Comparison of ENCODE assay signal across 1 cellular context in the genomic region with DNA sequence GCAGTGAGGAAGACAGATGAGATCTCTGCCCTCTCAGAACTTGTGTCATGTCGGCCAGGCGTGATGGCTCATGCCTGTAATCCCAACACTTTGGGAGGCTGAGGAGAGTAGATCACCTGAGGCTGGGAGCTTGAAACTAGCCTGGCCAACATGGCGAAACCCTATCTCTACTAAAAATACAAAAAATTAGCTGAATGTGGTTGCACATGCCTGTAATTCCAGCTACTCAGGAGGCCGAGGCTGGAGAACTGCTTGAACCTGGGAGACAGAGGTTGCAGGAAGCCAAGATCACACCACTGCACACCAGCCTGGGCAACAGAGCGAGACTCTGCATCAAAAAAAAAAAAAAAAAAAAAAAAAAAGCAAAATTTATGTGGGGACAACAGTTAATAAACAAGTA.
TF ChIP-seq lines count a peak whose summit lies in the region.

No MANE protein-coding gene starts in this region.

TF ChIP-seq in GM23338, 12 proteins besides CTCF, POLR2A, EP300 and RAD21:
- TF ChIP-seq, protein P1, sequence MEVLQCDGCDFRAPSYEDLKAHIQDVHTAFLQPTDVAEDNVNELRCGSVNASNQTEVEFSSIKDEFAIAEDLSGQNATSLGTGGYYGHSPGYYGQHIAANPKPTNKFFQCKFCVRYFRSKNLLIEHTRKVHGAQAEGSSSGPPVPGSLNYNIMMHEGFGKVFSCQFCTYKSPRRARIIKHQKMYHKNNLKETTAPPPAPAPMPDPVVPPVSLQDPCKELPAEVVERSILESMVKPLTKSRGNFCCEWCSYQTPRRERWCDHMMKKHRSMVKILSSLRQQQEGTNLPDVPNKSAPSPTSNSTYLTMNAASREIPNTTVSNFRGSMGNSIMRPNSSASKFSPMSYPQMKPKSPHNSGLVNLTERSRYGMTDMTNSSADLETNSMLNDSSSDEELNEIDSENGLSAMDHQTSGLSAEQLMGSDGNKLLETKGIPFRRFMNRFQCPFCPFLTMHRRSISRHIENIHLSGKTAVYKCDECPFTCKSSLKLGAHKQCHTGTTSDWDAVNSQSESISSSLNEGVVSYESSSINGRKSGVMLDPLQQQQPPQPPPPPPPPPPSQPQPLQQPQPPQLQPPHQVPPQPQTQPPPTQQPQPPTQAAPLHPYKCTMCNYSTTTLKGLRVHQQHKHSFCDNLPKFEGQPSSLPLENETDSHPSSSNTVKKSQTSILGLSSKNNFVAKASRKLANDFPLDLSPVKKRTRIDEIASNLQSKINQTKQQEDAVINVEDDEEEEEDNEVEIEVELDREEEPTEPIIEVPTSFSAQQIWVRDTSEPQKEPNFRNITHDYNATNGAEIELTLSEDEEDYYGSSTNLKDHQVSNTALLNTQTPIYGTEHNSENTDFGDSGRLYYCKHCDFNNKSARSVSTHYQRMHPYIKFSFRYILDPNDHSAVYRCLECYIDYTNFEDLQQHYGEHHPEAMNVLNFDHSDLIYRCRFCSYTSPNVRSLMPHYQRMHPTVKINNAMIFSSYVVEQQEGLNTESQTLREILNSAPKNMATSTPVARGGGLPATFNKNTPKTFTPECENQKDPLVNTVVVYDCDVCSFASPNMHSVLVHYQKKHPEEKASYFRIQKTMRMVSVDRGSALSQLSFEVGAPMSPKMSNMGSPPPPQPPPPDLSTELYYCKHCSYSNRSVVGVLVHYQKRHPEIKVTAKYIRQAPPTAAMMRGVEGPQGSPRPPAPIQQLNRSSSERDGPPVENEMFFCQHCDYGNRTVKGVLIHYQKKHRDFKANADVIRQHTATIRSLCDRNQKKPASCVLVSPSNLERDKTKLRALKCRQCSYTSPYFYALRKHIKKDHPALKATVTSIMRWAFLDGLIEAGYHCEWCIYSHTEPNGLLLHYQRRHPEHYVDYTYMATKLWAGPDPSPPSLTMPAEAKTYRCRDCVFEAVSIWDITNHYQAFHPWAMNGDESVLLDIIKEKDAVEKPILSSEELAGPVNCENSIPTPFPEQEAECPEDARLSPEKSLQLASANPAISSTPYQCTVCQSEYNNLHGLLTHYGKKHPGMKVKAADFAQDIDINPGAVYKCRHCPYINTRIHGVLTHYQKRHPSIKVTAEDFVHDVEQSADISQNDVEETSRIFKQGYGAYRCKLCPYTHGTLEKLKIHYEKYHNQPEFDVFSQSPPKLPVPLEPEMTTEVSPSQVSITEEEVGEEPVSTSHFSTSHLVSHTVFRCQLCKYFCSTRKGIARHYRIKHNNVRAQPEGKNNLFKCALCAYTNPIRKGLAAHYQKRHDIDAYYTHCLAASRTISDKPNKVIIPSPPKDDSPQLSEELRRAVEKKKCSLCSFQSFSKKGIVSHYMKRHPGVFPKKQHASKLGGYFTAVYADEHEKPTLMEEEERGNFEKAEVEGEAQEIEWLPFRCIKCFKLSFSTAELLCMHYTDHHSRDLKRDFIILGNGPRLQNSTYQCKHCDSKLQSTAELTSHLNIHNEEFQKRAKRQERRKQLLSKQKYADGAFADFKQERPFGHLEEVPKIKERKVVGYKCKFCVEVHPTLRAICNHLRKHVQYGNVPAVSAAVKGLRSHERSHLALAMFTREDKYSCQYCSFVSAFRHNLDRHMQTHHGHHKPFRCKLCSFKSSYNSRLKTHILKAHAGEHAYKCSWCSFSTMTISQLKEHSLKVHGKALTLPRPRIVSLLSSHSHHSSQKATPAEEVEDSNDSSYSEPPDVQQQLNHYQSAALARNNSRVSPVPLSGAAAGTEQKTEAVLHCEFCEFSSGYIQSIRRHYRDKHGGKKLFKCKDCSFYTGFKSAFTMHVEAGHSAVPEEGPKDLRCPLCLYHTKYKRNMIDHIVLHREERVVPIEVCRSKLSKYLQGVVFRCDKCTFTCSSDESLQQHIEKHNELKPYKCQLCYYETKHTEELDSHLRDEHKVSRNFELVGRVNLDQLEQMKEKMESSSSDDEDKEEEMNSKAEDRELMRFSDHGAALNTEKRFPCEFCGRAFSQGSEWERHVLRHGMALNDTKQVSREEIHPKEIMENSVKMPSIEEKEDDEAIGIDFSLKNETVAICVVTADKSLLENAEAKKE (CRISPR knock-in tag; IDR thresholded peaks at IDR 0.05): no peak
- TF ChIP-seq NANOG (IDR thresholded peaks at IDR 0.05; ENCODE audit: borderline replicate concordance) (no peak), CREB1 (CRISPR knock-in tag; IDR thresholded peaks at IDR 0.05; ENCODE audit: low read depth) (no peak), ZNF114 (CRISPR knock-in tag; IDR thresholded peaks at IDR 0.05) (no peak), EZH2phosphoT487 (IDR thresholded peaks at IDR 0.05; ENCODE audit: unreplicated experiment) (no peak), ZNF331 (CRISPR knock-in tag; IDR thresholded peaks at IDR 0.05; ENCODE audit: low read depth) (no peak)
- TF ChIP-seq, protein P2, sequence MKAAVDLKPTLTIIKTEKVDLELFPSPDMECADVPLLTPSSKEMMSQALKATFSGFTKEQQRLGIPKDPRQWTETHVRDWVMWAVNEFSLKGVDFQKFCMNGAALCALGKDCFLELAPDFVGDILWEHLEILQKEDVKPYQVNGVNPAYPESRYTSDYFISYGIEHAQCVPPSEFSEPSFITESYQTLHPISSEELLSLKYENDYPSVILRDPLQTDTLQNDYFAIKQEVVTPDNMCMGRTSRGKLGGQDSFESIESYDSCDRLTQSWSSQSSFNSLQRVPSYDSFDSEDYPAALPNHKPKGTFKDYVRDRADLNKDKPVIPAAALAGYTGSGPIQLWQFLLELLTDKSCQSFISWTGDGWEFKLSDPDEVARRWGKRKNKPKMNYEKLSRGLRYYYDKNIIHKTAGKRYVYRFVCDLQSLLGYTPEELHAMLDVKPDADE (IDR thresholded peaks at IDR 0.05): no peak
